8 cellular contexts compared by ENCODE assay signal in the genomic region with DNA sequence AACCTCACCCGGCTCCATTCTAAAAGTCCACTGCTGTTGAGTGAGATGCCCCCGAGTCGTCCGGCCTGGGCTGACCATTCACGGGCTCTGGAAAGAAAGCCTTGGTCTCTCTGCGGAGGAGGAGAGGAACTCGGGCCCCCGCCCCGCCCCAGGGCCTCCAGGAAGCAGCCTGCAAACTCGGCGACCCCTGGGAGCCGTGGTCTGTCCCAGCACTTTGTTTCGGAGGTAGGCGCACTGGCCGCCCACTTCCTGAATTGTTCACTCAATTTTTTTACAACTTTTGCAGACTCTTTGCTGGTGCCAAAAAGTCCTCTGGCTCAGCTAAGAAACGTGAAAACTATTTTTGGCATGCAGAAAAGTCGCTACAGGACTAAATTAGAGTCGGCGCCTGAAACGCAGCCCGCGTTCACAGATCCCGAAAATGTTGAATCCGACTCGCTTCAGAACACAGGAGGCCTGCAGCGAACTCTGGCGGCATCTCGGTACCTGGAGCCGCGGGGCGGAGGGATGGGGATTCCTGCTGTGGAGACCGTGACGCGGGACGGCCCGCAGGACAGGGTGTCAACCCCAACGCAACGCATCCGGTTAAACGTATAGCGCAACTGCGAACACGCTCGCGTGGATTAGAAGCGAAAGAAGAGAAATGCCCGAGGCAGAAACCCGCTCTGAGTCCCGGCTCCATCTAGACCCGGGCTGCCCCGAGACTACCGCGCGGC. TPM values are rescaled to one million over a fixed set of nuclear protein-coding genes. Genes with fewer than 3 reads are reported as not detected.
DNase-seq lines count a peak whose midpoint lies in the region; ATAC-seq, FAIRE-seq and TF ChIP-seq lines count a peak whose summit lies in the region.

No MANE protein-coding gene starts in this region.

- H3K4me3 ChIP-seq in endothelial cell of umbilical vein (replicated peaks in 1 of 3; ENCODE audit: insufficient read depth in 1 of 3, low read depth in 1 of 3, low read length in 3 of 3), result peak overlapping the region; percentile 59 to 82 (median 67)

- peaks cover 25% of the 10 kb centered on the region for H3K4me1 ChIP-seq in endothelial cell of umbilical vein (ENCODE audit: control insufficient read depth, extremely low read depth, insufficient read depth, low read length)

- no peaks in the 10 kb centered on the region for H4K20me1 ChIP-seq in endothelial cell of umbilical vein (replicated peaks; ENCODE audit: control insufficient read depth, extremely low read depth, insufficient read depth, low read length)

- dilution Hi-C loops in endothelial cell of umbilical vein (cut with MboI; ENCODE audit: extremely low pct_ligation_motif_present, low sequenced_read_pairs), result no loop called here

- FAIRE-seq in GM12891 (lab: Jason Lieb, UNC), result peak; percentile 47
- peak; percentile 96 for FAIRE-seq in endothelial cell of umbilical vein (lab: Jason Lieb, UNC)

- H3K36me3 ChIP-seq in endothelial cell of umbilical vein (ENCODE audit: control insufficient read depth in 2 of 2, extremely low read depth in 1 of 2, insufficient read depth in 2 of 2, low read length in 2 of 2), result no peaks in the 10 kb centered on the region

- no peak for TF ChIP-seq POLR2A in GM12891 (IDR thresholded peaks at IDR 0.05; ENCODE audit: low read depth, low read length)
- TF ChIP-seq POLR2A in endothelial cell of umbilical vein (IDR thresholded peaks at IDR 0.05; ENCODE audit: low read depth, low read length), result peak; percentile 21

- H3K36me3 Mint-ChIP-seq in T-helper 1 cell treated with Interleukin-12 subunit alpha and Interleukin-12 subunit beta and Interleukin-4 antibody, amounts not matched to agents 30 μg/mL and 1 μg/mL, for 36 hours (ENCODE audit: low read depth), result no peaks in the 10 kb centered on the region

- peak overlapping the region; percentile 90 for H3K9ac ChIP-seq in endothelial cell of umbilical vein (replicated peaks; ENCODE audit: extremely low read depth, insufficient read depth, low read length)

- peak; percentile 53 for DNase-seq in GM12891 (ENCODE audit: insufficient read length, low spot score)
- DNase-seq in endothelial cell of umbilical vein (ENCODE audit: low read depth, low spot score), result peak; percentile 88
- DNase-seq in lung microvascular endothelial cell (ENCODE audit: low read depth in 2 of 2), result peak; percentile 94
- DNase-seq in stimulated activated naive CD8-positive, alpha-beta T cell treated with anti-CD3 and anti-CD28 coated beads, Interleukin-15, amount 100 ng/mL, for 72 hours, result peak in 1 of 2 donors; percentile 32
- no peak for DNase-seq in SKM-1 treated with dmso at 0.1 percent for 144 hours (lab: John Stamatoyannopoulos, UW; ENCODE audit: unreplicated experiment)

- intact Hi-C loops in endothelial cell of umbilical vein (cut with micrococcal nuclease), result loop anchor here (1.0 to 2.0 kb wide), 6 partner anchors 22 to 151 kb away; no protein-coding TSS in a partner anchor

- H3K9me1 ChIP-seq in endothelial cell of umbilical vein (replicated peaks; ENCODE audit: control insufficient read depth, extremely low read depth, insufficient read depth, low read length), result no peaks in the 10 kb centered on the region

- peak overlapping the region; percentile 70 for H3K4me2 ChIP-seq in endothelial cell of umbilical vein (ENCODE audit: insufficient read depth, low read length)

- H3K4me3 Mint-ChIP-seq in T-helper 1 cell treated with Interleukin-12 subunit alpha and Interleukin-12 subunit beta and Interleukin-4 antibody, amounts not matched to agents 30 μg/mL and 1 μg/mL, for 36 hours, result peak overlapping the region; percentile 71
- H3K4me3 Mint-ChIP-seq in stimulated activated naive CD8-positive, alpha-beta T cell treated with anti-CD3 and anti-CD28 coated beads, Interleukin-15, amount 100 ng/mL, for 72 hours, result peak overlapping the region; percentile 66 to 83

- peaks cover 0 to 4% of the 10 kb centered on the region in 2 experiments for H3K27me3 ChIP-seq in endothelial cell of umbilical vein (ENCODE audit: control insufficient read depth in 2 of 2, insufficient read depth in 2 of 2, low read length in 2 of 2)

- peak; percentile 51 for ATAC-seq in stimulated activated naive CD8-positive, alpha-beta T cell treated with anti-CD3 and anti-CD28 coated beads, Interleukin-15, amount 100 ng/mL, for 72 hours
- ATAC-seq in GM18909 (IDR thresholded peaks at IDR 0.05; ENCODE audit: poor library complexity, unreplicated experiment), result no peak
- no peak for ATAC-seq in activated CD4-positive, CD25-positive, alpha-beta regulatory T cell treated with anti-CD3 and anti-CD28 coated beads, Interleukin-2, amount 50 U/mL, for 24 hours

- H3K27ac Mint-ChIP-seq in T-helper 1 cell treated with Interleukin-12 subunit alpha and Interleukin-12 subunit beta and Interleukin-4 antibody, amounts not matched to agents 30 μg/mL and 1 μg/mL, for 36 hours, result no peak overlapping the region
- no peak overlapping the region for H3K27ac Mint-ChIP-seq in stimulated activated naive CD8-positive, alpha-beta T cell treated with anti-CD3 and anti-CD28 coated beads, Interleukin-15, amount 100 ng/mL, for 72 hours

- H3K4me1 Mint-ChIP-seq in T-helper 1 cell treated with Interleukin-12 subunit alpha and Interleukin-12 subunit beta and Interleukin-4 antibody, amounts not matched to agents 30 μg/mL and 1 μg/mL, for 36 hours (ENCODE audit: low read depth), result peaks cover 7% of the 10 kb centered on the region
- H3K4me1 Mint-ChIP-seq in stimulated activated naive CD8-positive, alpha-beta T cell treated with anti-CD3 and anti-CD28 coated beads, Interleukin-15, amount 100 ng/mL, for 72 hours, result peaks cover 11% of the 10 kb centered on the region

- BruUV-seq in endothelial cell of umbilical vein (replicated peaks; lab: Mats Ljungman, UMichigan), result no TSS peak

- peak overlapping the region; percentile 87 for H3K27ac ChIP-seq in endothelial cell of umbilical vein (ENCODE audit: insufficient read depth, low read depth, low read length)

- peak; percentile 56 to 62 for TF ChIP-seq CTCF in endothelial cell of umbilical vein (IDR thresholded peaks at IDR 0.05; ENCODE audit: extremely low read depth in 1 of 2, insufficient read depth in 1 of 2, low read depth in 1 of 2, low read length in 2 of 2)

- CTCF ChIA-PET in endothelial cell of umbilical vein (lab: Charles Lee), result interaction anchor here (0.6 to 2.8 kb wide), 14 partner anchors 8 to 192 kb away, joined by 3 to 15 read pairs (median 4); no protein-coding TSS in a partner anchor

- peaks cover 43% of the 10 kb centered on the region for H3K79me2 ChIP-seq in endothelial cell of umbilical vein (ENCODE audit: control insufficient read depth, insufficient read depth, low read length)

- H3K9me3 Mint-ChIP-seq in T-helper 1 cell treated with Interleukin-12 subunit alpha and Interleukin-12 subunit beta and Interleukin-4 antibody, amounts not matched to agents 30 μg/mL and 1 μg/mL, for 36 hours, result no peaks in the 10 kb centered on the region
- no peaks in the 10 kb centered on the region for H3K9me3 Mint-ChIP-seq in stimulated activated naive CD8-positive, alpha-beta T cell treated with anti-CD3 and anti-CD28 coated beads, Interleukin-15, amount 100 ng/mL, for 72 hours

- peaks cover 56% of the 10 kb centered on the region for H3K27me3 Mint-ChIP-seq in T-helper 1 cell treated with Interleukin-12 subunit alpha and Interleukin-12 subunit beta and Interleukin-4 antibody, amounts not matched to agents 30 μg/mL and 1 μg/mL, for 36 hours (ENCODE audit: low read depth)
- H3K27me3 Mint-ChIP-seq in stimulated activated naive CD8-positive, alpha-beta T cell treated with anti-CD3 and anti-CD28 coated beads, Interleukin-15, amount 100 ng/mL, for 72 hours, result peaks cover 63% of the 10 kb centered on the region

- POLR2A ChIA-PET in endothelial cell of umbilical vein (lab: Charles Lee), result no interaction called here

- peak overlapping the region; percentile 20 for H2AFZ ChIP-seq in endothelial cell of umbilical vein (ENCODE audit: low read depth, low read length)

- H3K9me3 ChIP-seq in endothelial cell of umbilical vein (replicated peaks; ENCODE audit: control insufficient read depth, insufficient read depth, low read length), result no peaks in the 10 kb centered on the region

TF ChIP-seq in GM12891, 5 proteins besides CTCF, POLR2A, EP300 and RAD21:
- TF ChIP-seq POU2F2 (IDR thresholded peaks at IDR 0.05; ENCODE audit: low read depth, low read length), result no peak
- peak; percentile 50 for TF ChIP-seq SPI1 (IDR thresholded peaks at IDR 0.05; ENCODE audit: low read depth, low read length)
- no peak for TF ChIP-seq TAF1 (IDR thresholded peaks at IDR 0.05; ENCODE audit: low read depth, low read length)
- no peak for TF ChIP-seq POLR2AphosphoS5 (IDR thresholded peaks at IDR 0.05; ENCODE audit: low read depth, low read length)

TF ChIP-seq in endothelial cell of umbilical vein, 7 proteins besides CTCF, POLR2A, EP300 and RAD21:
- no peak for TF ChIP-seq GATA2 (IDR thresholded peaks at IDR 0.05; ENCODE audit: insufficient read depth, insufficient read length, low read depth, low read length)
- TF ChIP-seq POLR2AphosphoS5 (IDR thresholded peaks at IDR 0.05; ENCODE audit: insufficient read depth, low read depth, low read length), result peak; percentile 51

RNA-seq across cellular contexts. Expression of a gene that starts 1.5 kb away (rescaled TPM):
- polyA plus RNA-seq in GM12891 (2012; ENCODE audit: low read depth, missing spikeins), result 8.3 TPM
- 248 and 308 TPM in 2 replicates for total RNA-seq in endothelial cell of umbilical vein
- 231 and 246 TPM in 2 replicates for polyA plus RNA-seq in endothelial cell of umbilical vein
- polyA plus RNA-seq in endothelial cell of umbilical vein (2011; cell fraction: cytosol; rRNA removed), result 106 and 115 TPM in 2 replicates
- 126 and 131 TPM in 2 replicates for polyA plus RNA-seq in endothelial cell of umbilical vein (2011; cell fraction: nucleus; rRNA removed)
- 257 and 281 TPM in 2 replicates for polyA plus RNA-seq in endothelial cell of umbilical vein (2012)
- polyA minus RNA-seq in endothelial cell of umbilical vein, result 137 and 156 TPM in 2 replicates
- 8.0 TPM for polyA minus RNA-seq in endothelial cell of umbilical vein (2011; cell fraction: cytosol; rRNA and poly(A)+ RNA removed)
- 89.5 and 93.8 TPM in 2 replicates for polyA minus RNA-seq in endothelial cell of umbilical vein (2011; cell fraction: nucleus; rRNA and poly(A)+ RNA removed)
- total RNA-seq in lung microvascular endothelial cell, result 140 and 179 TPM in 2 replicates
